ENCODE assay signal across 1 cellular context in the genomic region with DNA sequence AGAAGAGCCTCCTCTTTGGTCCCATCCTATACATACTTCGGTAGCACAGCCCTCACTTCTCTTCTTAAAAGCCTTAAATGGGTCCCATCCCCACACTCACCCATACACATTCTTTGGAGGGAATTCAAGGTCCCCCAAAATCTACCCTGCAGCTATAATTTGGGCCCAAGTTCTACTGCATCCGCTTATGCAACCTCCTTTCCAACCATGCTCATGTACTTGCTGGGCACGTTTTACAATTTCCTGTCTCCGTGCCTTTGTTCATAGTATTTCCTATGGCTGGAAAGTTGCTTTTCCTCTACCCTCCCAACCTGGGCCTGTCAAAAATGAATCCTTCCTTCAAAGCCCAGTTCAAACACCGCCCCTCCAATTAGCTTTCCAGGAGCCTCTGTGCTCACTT.
TF ChIP-seq lines count a peak whose summit lies in the region.

No MANE protein-coding gene starts in this region.

TF ChIP-seq in H1, 55 proteins besides CTCF, POLR2A, EP300 and RAD21 (continued from another document):
- TF ChIP-seq CHD1 (IDR thresholded peaks at IDR 0.05; ENCODE audit: low read depth, low read length) (no peak), YY1 (IDR thresholded peaks at IDR 0.05; ENCODE audit: low read depth, low read length) (no peak), CBX5 (IDR thresholded peaks at IDR 0.05; ENCODE audit: low read depth, low read length) (no peak), CHD2 (IDR thresholded peaks at IDR 0.05; ENCODE audit: low read length) (no peak), BRCA1 (IDR thresholded peaks at IDR 0.05; ENCODE audit: low read depth, low read length) (no peak), CBX8 (IDR thresholded peaks at IDR 0.05; ENCODE audit: borderline replicate concordance, low read depth, low read length) (no peak)
